In genomic region chr11:23711981-23712380, GRCh38 we compare ENCODE assay signal across 1 cellular context.
TF ChIP-seq lines count a peak whose summit lies in the region.

No MANE protein-coding gene starts in this region.

TF ChIP-seq in HepG2, 621 proteins besides CTCF, POLR2A, EP300 and RAD21 (continued from another document):
- TF ChIP-seq TRIM22 (IDR thresholded peaks at IDR 0.05) (no peak), AGO1 (IDR thresholded peaks at IDR 0.05; ENCODE audit: low read depth, low read length, poor library complexity, severe bottlenecking) (no peak), SIX4 (CRISPR knock-in tag; IDR thresholded peaks at IDR 0.05) (no peak)
